Comparison of ENCODE assay signal across 30 cellular contexts in genomic region chr10:57867226-57867625, GRCh38.
"Had no signal": no experiment of that assay in that cellular context is flagged by ENCODE, and none has a peak within 500 bp of the region (broad histone marks: within the 10 kb centered on the region; RNA-seq: fewer than 3 reads in every experiment).

No MANE protein-coding gene starts in this region.

- FAIRE-seq: colon, frontal cortex, keratinocyte had no signal

- DNase-seq: activated CD4-positive, alpha-beta memory T cell treated with anti-CD3 and anti-CD28 coated beads for 36 hours; activated CD4-positive, alpha-beta T cell treated with anti-CD3 and anti-CD28 coated beads, Interleukin-2, amount 10 ng/mL, durations not matched to agents 24 days and 14 days; activated CD8-positive, alpha-beta memory T cell treated with anti-CD3 and anti-CD28 coated beads, Interleukin-2, amount 50 U/mL, for 4 hours; activated effector memory CD4-positive, alpha-beta T cell treated with anti-CD3 and anti-CD28 coated beads, Interleukin-2, amount 50 U/mL, for 16 hours; activated naive CD4-positive, alpha-beta T cell treated with anti-CD3 and anti-CD28 coated beads for 36 hours; activated naive CD8-positive, alpha-beta T cell treated with anti-CD3 and anti-CD28 coated beads for 36 hours; activated T-cell treated with anti-CD3 and anti-CD28 coated beads, Interleukin-2, amount 50 U/mL, for 1 hour; adrenal gland; dermis blood vessel endothelial cell; effector CD4-positive, alpha-beta T cell; glutamatergic neuron; left lung; lower lobe of right lung; mesendoderm; natural killer cell; occipital lobe; right cardiac atrium; stimulated activated CD4-positive, alpha-beta T cell treated with anti-CD3 and anti-CD28 coated beads, Interleukin-15, amount 100 ng/mL, for 24 hours; stimulated activated CD4-positive, alpha-beta T cell treated with anti-CD3 and anti-CD28 coated beads, Interleukin-2, amount 100 ng/mL, for 24 hours; stimulated activated naive B cell treated with anti-CD40 and anti-IgM and Interleukin-4, amounts not matched to agents 10 μg/mL and 1 μg/mL and 100 μg/mL, for 72 hours; stomach; T-helper 9 cell; WERI-Rb-1 had no signal

- H3K27me3 ChIP-seq: adrenal gland, ascending aorta, breast epithelium, left lung, neural progenitor cell, stomach, tibial nerve had no signal

- H3K36me3 ChIP-seq: adrenal gland, ascending aorta, breast epithelium, left lung, lower lobe of right lung, neural progenitor cell, stomach, tibial nerve, WERI-Rb-1 had no signal

- H3K4me3 ChIP-seq: adrenal gland, ascending aorta, breast epithelium, left lung, lower lobe of right lung, neural progenitor cell, stomach, tibial nerve had no signal
